In the genomic region with DNA sequence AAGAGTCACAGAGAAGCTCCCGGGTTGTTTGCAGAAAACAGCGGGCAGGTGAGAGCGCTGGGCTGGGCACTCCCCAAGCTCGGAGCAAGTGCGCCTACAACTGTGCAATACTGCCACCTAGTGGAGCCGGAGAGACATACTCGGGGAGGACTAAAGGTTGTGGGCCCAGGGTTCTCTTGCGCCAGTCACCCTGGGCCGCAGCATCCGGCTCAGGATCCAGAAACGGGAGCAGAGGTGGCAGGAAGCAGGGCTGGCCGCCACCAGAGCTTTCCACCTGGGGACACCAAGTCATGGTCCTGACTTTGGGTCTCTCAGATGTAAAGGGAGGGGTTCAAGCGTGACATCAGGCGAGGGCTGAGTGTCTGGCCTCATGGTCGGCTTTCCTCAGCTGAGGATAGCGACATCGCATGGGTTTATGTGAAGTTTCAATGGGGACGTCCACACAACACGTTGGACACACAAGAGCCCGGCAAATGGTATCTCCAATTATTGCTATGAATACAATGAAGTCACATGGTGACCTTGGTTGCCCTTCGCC, we compare ENCODE assay signal across 9 cellular contexts. TPM values are rescaled to one million over a fixed set of nuclear protein-coding genes. Genes with fewer than 3 reads are reported as not detected.
DNase-seq lines count a peak whose midpoint lies in the region; ATAC-seq and TF ChIP-seq lines count a peak whose summit lies in the region.
"Had no signal": no experiment of that assay in that cellular context is flagged by ENCODE, and none has a peak within 500 bp of the region (broad histone marks: within the 10 kb centered on the region; RNA-seq: fewer than 3 reads in every experiment).

No MANE protein-coding gene starts in this region.

- H3K36me3 Mint-ChIP-seq in GM23338 (ENCODE audit: low read depth) = no peaks in the 10 kb centered on the region
- H3K36me3 Mint-ChIP-seq: IgD-negative memory B cell had no signal

- H3K4me2 ChIP-seq in GM23338 = peak overlapping the region; percentile 57

- no peak overlapping the region for H3K4me3 Mint-ChIP-seq in GM23338

- H3K4me1 Mint-ChIP-seq in GM23338 = peaks cover 11% of the 10 kb centered on the region

- H3K27ac Mint-ChIP-seq in GM23338 = no peak overlapping the region; the same call in 1 of the 2 replicates
- H3K27ac Mint-ChIP-seq: IgD-negative memory B cell had no signal

- no peak overlapping the region for H2AFZ ChIP-seq in GM23338

- H3K4me3 ChIP-seq in GM23338 = 0 out of 2 replicates have a peak overlapping the region, but pooled peaks have one; percentile 9

- peak; percentile 83 to 97 for TF ChIP-seq CTCF in GM23338 (conservative IDR thresholded peaks at IDR 0.05; ENCODE audit: low read depth in 2 of 2)

- no peaks in the 10 kb centered on the region for H4K20me1 ChIP-seq in GM23338 (replicated peaks; ENCODE audit: insufficient read depth)

- intact Hi-C loops in left ventricle myocardium superior (cut with micrococcal nuclease) = no loop called here

- H3F3A ChIP-seq in GM23338 (replicated peaks; ENCODE audit: low read depth) = no peaks in the 10 kb centered on the region

- peak; percentile 100 for ATAC-seq in GM23338
- peak; percentile 93 for ATAC-seq in left ventricle myocardium superior
- ATAC-seq in GM21576 (IDR thresholded peaks at IDR 0.05; ENCODE audit: unreplicated experiment) = no peak

- H3K9me2 ChIP-seq in GM23338 (ENCODE audit: insufficient read depth) = no peaks in the 10 kb centered on the region

- no peaks in the 10 kb centered on the region for H3K27me3 ChIP-seq in GM23338 (ENCODE audit: insufficient read depth)

- DNase-seq in CMK (ENCODE audit: low read depth) (peak; percentile 70), GM23338 (ENCODE audit: low spot score) (peak; percentile 95), NCI-H146 treated with DMSO at 0.1 percent for 48 hours (lab: John Stamatoyannopoulos, UW; ENCODE audit: unreplicated experiment) (peak; percentile 92), T-helper 1 cell (peak; percentile 31 to 78 (median 57)), amniotic epithelial cell (ENCODE audit: low read depth) (peak; percentile 61), left ventricle myocardium superior (peak; percentile 62), renal cortical epithelial cell (ENCODE audit: low read depth) (peak; percentile 57)

- peaks cover 10% of the 10 kb centered on the region; the same call in 1 of the 2 replicates for H3K4me1 ChIP-seq in GM23338 (ENCODE audit: insufficient read depth)

- no peak overlapping the region for H3K27ac ChIP-seq in GM23338 (ENCODE audit: low read depth)

- H3K79me2 ChIP-seq in GM23338 (replicated peaks; ENCODE audit: insufficient read depth) = no peaks in the 10 kb centered on the region

- H3K27me3 Mint-ChIP-seq in GM23338 (ENCODE audit: insufficient read depth, low read depth, poor library complexity) = peaks cover 4% of the 10 kb centered on the region

- H3K36me3 ChIP-seq in GM23338 (ENCODE audit: insufficient read depth) = no peaks in the 10 kb centered on the region

- no peaks in the 10 kb centered on the region for H3K9me3 Mint-ChIP-seq in GM23338
- H3K9me3 Mint-ChIP-seq: IgD-negative memory B cell had no signal

TF ChIP-seq in GM23338, 12 proteins besides CTCF, POLR2A, EP300 and RAD21 (continues in another document):
- TF ChIP-seq, protein P1, sequence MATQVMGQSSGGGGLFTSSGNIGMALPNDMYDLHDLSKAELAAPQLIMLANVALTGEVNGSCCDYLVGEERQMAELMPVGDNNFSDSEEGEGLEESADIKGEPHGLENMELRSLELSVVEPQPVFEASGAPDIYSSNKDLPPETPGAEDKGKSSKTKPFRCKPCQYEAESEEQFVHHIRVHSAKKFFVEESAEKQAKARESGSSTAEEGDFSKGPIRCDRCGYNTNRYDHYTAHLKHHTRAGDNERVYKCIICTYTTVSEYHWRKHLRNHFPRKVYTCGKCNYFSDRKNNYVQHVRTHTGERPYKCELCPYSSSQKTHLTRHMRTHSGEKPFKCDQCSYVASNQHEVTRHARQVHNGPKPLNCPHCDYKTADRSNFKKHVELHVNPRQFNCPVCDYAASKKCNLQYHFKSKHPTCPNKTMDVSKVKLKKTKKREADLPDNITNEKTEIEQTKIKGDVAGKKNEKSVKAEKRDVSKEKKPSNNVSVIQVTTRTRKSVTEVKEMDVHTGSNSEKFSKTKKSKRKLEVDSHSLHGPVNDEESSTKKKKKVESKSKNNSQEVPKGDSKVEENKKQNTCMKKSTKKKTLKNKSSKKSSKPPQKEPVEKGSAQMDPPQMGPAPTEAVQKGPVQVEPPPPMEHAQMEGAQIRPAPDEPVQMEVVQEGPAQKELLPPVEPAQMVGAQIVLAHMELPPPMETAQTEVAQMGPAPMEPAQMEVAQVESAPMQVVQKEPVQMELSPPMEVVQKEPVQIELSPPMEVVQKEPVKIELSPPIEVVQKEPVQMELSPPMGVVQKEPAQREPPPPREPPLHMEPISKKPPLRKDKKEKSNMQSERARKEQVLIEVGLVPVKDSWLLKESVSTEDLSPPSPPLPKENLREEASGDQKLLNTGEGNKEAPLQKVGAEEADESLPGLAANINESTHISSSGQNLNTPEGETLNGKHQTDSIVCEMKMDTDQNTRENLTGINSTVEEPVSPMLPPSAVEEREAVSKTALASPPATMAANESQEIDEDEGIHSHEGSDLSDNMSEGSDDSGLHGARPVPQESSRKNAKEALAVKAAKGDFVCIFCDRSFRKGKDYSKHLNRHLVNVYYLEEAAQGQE (IDR thresholded peaks at IDR 0.05; ENCODE audit: unreplicated experiment) = no peak

RNA-seq across cellular contexts. Expression of gene KLK4, which starts 11.2 kb away (rescaled TPM):
- 0.54 and 0.76 TPM in 2 replicates for total RNA-seq in GM23338 (2014; rRNA removed; shearing (Covaris generic))
- 1.8 and 2.2 TPM in 2 replicates for polyA plus RNA-seq in GM23338 (2016; fragmentation: Nextera tagmentation; extraction: Ambion mirVana)
- not detected for total RNA-seq in left ventricle myocardium superior
- not detected in 2 replicates for total RNA-seq in renal cortical epithelial cell
- polyA plus RNA-seq: IgD-negative memory B cell had no signal

RNA-seq across cellular contexts. Expression of gene KLK5, which starts 30.5 kb away (rescaled TPM):
- 0.54 and 0.66 TPM in 2 replicates for total RNA-seq in GM23338 (2014; rRNA removed; shearing (Covaris generic))
- polyA plus RNA-seq in GM23338 (2016; fragmentation: Nextera tagmentation; extraction: Ambion mirVana) = 0.77 TPM in 1 of 2 replicates, not detected in the other
- total RNA-seq in left ventricle myocardium superior = not detected
- 1.3 and 20.7 TPM in 2 replicates for total RNA-seq in renal cortical epithelial cell
- polyA plus RNA-seq: IgD-negative memory B cell had no signal

RNA-seq across cellular contexts. Expression of gene KLK6, which starts 47.0 kb away (rescaled TPM):
- 0.39 and 0.56 TPM in 2 replicates for total RNA-seq in GM23338 (2014; rRNA removed; shearing (Covaris generic))
- polyA plus RNA-seq in GM23338 (2016; fragmentation: Nextera tagmentation; extraction: Ambion mirVana) = 0.47 and 0.56 TPM in 2 replicates
- total RNA-seq in left ventricle myocardium superior = not detected
- total RNA-seq in renal cortical epithelial cell = 1.0 and 16.8 TPM in 2 replicates
- polyA plus RNA-seq: IgD-negative memory B cell had no signal

RNA-seq across cellular contexts. Expression of gene KLK2, which starts 49.1 kb away (rescaled TPM):
- total RNA-seq in GM23338 (2014; rRNA removed; shearing (Covaris generic)) = 0.69 TPM in 1 of 2 replicates, not detected in the other
- 0.18 TPM in 1 of 2 replicates, not detected in the other for polyA plus RNA-seq in GM23338 (2016; fragmentation: Nextera tagmentation; extraction: Ambion mirVana)
- total RNA-seq in left ventricle myocardium superior = not detected
- total RNA-seq in renal cortical epithelial cell = not detected in 2 replicates
- polyA plus RNA-seq: IgD-negative memory B cell had no signal
